ENCODE assay signal across 11 cellular contexts in genomic region chr2:138267161-138267901, GRCh38.
A peak's percentile ranks its signal among the peaks of the same experiment; 100 is the strongest.
DNase-seq lines count a peak whose midpoint lies in the region; ATAC-seq and TF ChIP-seq lines count a peak whose summit lies in the region.
"Had no signal": no experiment of that assay in that cellular context is flagged by ENCODE, and none has a peak within 500 bp of the region (broad histone marks: within the 10 kb centered on the region; RNA-seq: fewer than 3 reads in every experiment).

No MANE protein-coding gene starts in this region.

- 67 to 78% (median 74%) methylated on average over 4 of the region's 4 CpGs for WGBS in ovary, 3 donors

- peaks cover 23% of the 10 kb centered on the region for H3K4me1 Mint-ChIP-seq in WTC11
- H3K4me1 Mint-ChIP-seq: central memory CD8-positive, alpha-beta T cell; neural progenitor cell had no signal

- H3K9me3 ChIP-seq in ovary: no peaks in the 10 kb centered on the region

- no peak overlapping the region for H3K27ac ChIP-seq in ovary
- H3K27ac ChIP-seq in caudate nucleus (ENCODE audit: low read depth, low read length): no peak overlapping the region
- H3K27ac ChIP-seq: neural progenitor cell had no signal

- intact Hi-C loops in ovary (cut with DNase I): no loop called here

- peaks cover 4% of the 10 kb centered on the region; the same call in 1 of the 2 replicates for H3K27me3 Mint-ChIP-seq in WTC11 (ENCODE audit: low read depth)
- H3K27me3 Mint-ChIP-seq: central memory CD8-positive, alpha-beta T cell had no signal

- TF ChIP-seq CTCF in WTC11 (IDR thresholded peaks at IDR 0.05): no peak
- no peak for TF ChIP-seq CTCF in retinal pigment epithelial cell (conservative IDR thresholded peaks at IDR 0.05; ENCODE audit: low read depth, low read length)
- TF ChIP-seq CTCF in ovary (IDR thresholded peaks at IDR 0.05): no peak

- no peak for TF ChIP-seq EP300 in ovary (IDR thresholded peaks at IDR 0.05)

- ATAC-seq in GM18907 (IDR thresholded peaks at IDR 0.05; ENCODE audit: unreplicated experiment): peak; percentile 88
- peak; percentile 82 for ATAC-seq in HG02884 (IDR thresholded peaks at IDR 0.05; ENCODE audit: unreplicated experiment)
- peak; percentile 47 for ATAC-seq in WTC11

- H3K27me3 ChIP-seq in ovary: no peaks in the 10 kb centered on the region
- H3K27me3 ChIP-seq: neural progenitor cell had no signal

- peaks cover 35% of the 10 kb centered on the region for H3K9me3 Mint-ChIP-seq in WTC11

- H3K4me1 ChIP-seq in ovary (ENCODE audit: insufficient read depth): peaks cover 5% of the 10 kb centered on the region
- H3K4me1 ChIP-seq: neural progenitor cell had no signal

- H3K4me3 ChIP-seq in retinal pigment epithelial cell (ENCODE audit: low read length) (no peak overlapping the region), ovary (no peak overlapping the region)
- H3K4me3 ChIP-seq: neural progenitor cell had no signal

- TF ChIP-seq POLR2A in ovary (IDR thresholded peaks at IDR 0.05): no peak

- H3K4me3 Mint-ChIP-seq in WTC11: no peak overlapping the region
- H3K4me3 Mint-ChIP-seq: central memory CD8-positive, alpha-beta T cell; neural progenitor cell had no signal

- H3K36me3 ChIP-seq in ovary: no peaks in the 10 kb centered on the region
- H3K36me3 ChIP-seq: neural progenitor cell had no signal

- DNase-seq in WTC11 (ENCODE audit: low spot score) (no peak), retinal pigment epithelial cell (ENCODE audit: low read depth) (peak; percentile 72), ovary (no peak), caudate nucleus (lab: John Stamatoyannopoulos, UW) (no peak), NCI-H524 treated with DMSO at 0.1 percent for 48 hours (lab: John Stamatoyannopoulos, UW) (no peak), DMS79 treated with DMSO at 0.1 percent for 48 hours (lab: John Stamatoyannopoulos, UW) (no peak)
- DNase-seq: GOT3 had no signal

- POLR2A ChIA-PET in WTC11 (lab: Charles Lee): no interaction called here

- CTCF ChIA-PET in WTC11 (lab: Charles Lee): no interaction called here

- H3K27ac Mint-ChIP-seq in WTC11: no peak overlapping the region
- H3K27ac Mint-ChIP-seq: neural progenitor cell had no signal

- H3K36me3 Mint-ChIP-seq in WTC11: peaks cover 26% of the 10 kb centered on the region
- H3K36me3 Mint-ChIP-seq: neural progenitor cell had no signal

TF ChIP-seq in WTC11, 78 proteins besides CTCF, POLR2A, EP300 and RAD21 (continues in another document):
- no peak for TF ChIP-seq TP53 (CRISPR knock-in tag; IDR thresholded peaks at IDR 0.05)
- no peak for TF ChIP-seq ZNF121 (CRISPR knock-in tag; IDR thresholded peaks at IDR 0.05)
- TF ChIP-seq ZNF219 (CRISPR knock-in tag; IDR thresholded peaks at IDR 0.05; ENCODE audit: borderline replicate concordance): no peak
- no peak for TF ChIP-seq ZSCAN18 (CRISPR knock-in tag; IDR thresholded peaks at IDR 0.05)
- TF ChIP-seq ZMAT4 (CRISPR knock-in tag; IDR thresholded peaks at IDR 0.05): no peak
- TF ChIP-seq, protein P1, sequence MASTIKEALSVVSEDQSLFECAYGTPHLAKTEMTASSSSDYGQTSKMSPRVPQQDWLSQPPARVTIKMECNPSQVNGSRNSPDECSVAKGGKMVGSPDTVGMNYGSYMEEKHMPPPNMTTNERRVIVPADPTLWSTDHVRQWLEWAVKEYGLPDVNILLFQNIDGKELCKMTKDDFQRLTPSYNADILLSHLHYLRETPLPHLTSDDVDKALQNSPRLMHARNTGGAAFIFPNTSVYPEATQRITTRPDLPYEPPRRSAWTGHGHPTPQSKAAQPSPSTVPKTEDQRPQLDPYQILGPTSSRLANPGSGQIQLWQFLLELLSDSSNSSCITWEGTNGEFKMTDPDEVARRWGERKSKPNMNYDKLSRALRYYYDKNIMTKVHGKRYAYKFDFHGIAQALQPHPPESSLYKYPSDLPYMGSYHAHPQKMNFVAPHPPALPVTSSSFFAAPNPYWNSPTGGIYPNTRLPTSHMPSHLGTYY (CRISPR knock-in tag; IDR thresholded peaks at IDR 0.05): no peak
- TF ChIP-seq, protein P2, sequence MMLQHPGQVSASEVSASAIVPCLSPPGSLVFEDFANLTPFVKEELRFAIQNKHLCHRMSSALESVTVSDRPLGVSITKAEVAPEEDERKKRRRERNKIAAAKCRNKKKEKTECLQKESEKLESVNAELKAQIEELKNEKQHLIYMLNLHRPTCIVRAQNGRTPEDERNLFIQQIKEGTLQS (CRISPR knock-in tag; conservative IDR thresholded peaks at IDR 0.05): no peak
- no peak for TF ChIP-seq AR (CRISPR knock-in tag; IDR thresholded peaks at IDR 0.05)
- TF ChIP-seq PREB (CRISPR knock-in tag; IDR thresholded peaks at IDR 0.05; ENCODE audit: borderline replicate concordance): no peak
- TF ChIP-seq ZNF232 (CRISPR knock-in tag; IDR thresholded peaks at IDR 0.05): no peak
- no peak for TF ChIP-seq KAT7 (CRISPR knock-in tag; IDR thresholded peaks at IDR 0.05; ENCODE audit: borderline replicate concordance)
- TF ChIP-seq, protein P3, sequence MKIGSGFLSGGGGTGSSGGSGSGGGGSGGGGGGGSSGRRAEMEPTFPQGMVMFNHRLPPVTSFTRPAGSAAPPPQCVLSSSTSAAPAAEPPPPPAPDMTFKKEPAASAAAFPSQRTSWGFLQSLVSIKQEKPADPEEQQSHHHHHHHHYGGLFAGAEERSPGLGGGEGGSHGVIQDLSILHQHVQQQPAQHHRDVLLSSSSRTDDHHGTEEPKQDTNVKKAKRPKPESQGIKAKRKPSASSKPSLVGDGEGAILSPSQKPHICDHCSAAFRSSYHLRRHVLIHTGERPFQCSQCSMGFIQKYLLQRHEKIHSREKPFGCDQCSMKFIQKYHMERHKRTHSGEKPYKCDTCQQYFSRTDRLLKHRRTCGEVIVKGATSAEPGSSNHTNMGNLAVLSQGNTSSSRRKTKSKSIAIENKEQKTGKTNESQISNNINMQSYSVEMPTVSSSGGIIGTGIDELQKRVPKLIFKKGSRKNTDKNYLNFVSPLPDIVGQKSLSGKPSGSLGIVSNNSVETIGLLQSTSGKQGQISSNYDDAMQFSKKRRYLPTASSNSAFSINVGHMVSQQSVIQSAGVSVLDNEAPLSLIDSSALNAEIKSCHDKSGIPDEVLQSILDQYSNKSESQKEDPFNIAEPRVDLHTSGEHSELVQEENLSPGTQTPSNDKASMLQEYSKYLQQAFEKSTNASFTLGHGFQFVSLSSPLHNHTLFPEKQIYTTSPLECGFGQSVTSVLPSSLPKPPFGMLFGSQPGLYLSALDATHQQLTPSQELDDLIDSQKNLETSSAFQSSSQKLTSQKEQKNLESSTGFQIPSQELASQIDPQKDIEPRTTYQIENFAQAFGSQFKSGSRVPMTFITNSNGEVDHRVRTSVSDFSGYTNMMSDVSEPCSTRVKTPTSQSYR (CRISPR knock-in tag; IDR thresholded peaks at IDR 0.05): no peak
